26 cellular contexts compared by ENCODE assay signal in genomic region chrX:152640039-152640818, GRCh38. TPM values are rescaled to one million over a fixed set of nuclear protein-coding genes. Genes with fewer than 3 reads are reported as not detected.
DNase-seq lines count a peak whose midpoint lies in the region; ATAC-seq and TF ChIP-seq lines count a peak whose summit lies in the region.
"Had no signal": no experiment of that assay in that cellular context is flagged by ENCODE, and none has a peak within 500 bp of the region (broad histone marks: within the 10 kb centered on the region; RNA-seq: fewer than 3 reads in every experiment).

No MANE protein-coding gene starts in this region.

- CTCF ChIA-PET in Calu3 (lab: Charles Lee) = no interaction called here

- ATAC-seq in esophagus mucosa (peak; percentile 93), GM19397 (IDR thresholded peaks at IDR 0.05; ENCODE audit: unreplicated experiment) (no peak), GM19452 (IDR thresholded peaks at IDR 0.05; ENCODE audit: unreplicated experiment) (no peak)
- ATAC-seq: left ventricle myocardium superior, mucosa of descending colon had no signal

- H3K27me3 Mint-ChIP-seq in osteocyte (ENCODE audit: unreplicated experiment) (peaks cover 17% of the 10 kb centered on the region), Calu3 (ENCODE audit: unreplicated experiment) (peaks cover 43% of the 10 kb centered on the region)

- H3K9ac ChIP-seq in ES-I3 (ENCODE audit: low read depth, low read length) = peak overlapping the region; percentile 24; the same call in 1 of the 2 replicates
- H3K9ac ChIP-seq: neural progenitor cell had no signal

- H3K27ac Mint-ChIP-seq in osteocyte (ENCODE audit: unreplicated experiment) = no peak overlapping the region
- H3K27ac Mint-ChIP-seq in Calu3 (ENCODE audit: unreplicated experiment) = no peak overlapping the region
- H3K27ac Mint-ChIP-seq: activated B cell treated with CpG ODN at 0.5 μM for 24 hours, neural progenitor cell, progenitor cell of endocrine pancreas had no signal

- peaks cover 26% of the 10 kb centered on the region for H3K4me1 ChIP-seq in ES-I3 (ENCODE audit: insufficient read depth, low read length)
- H3K4me1 ChIP-seq: neural progenitor cell, Peyer's patch had no signal

- H3K4me3 Mint-ChIP-seq in osteocyte (ENCODE audit: unreplicated experiment) (no peak overlapping the region), Calu3 (ENCODE audit: low read depth, unreplicated experiment) (no peak overlapping the region)
- H3K4me3 Mint-ChIP-seq: activated B cell treated with CpG ODN at 0.5 μM for 24 hours had no signal

- no peaks in the 10 kb centered on the region for H3K9me3 ChIP-seq in ES-I3 (ENCODE audit: control insufficient read depth, insufficient read depth, low read length)
- H3K9me3 ChIP-seq: mucosa of descending colon, Peyer's patch had no signal

- H3K4me1 Mint-ChIP-seq in osteocyte (ENCODE audit: unreplicated experiment) = no peaks in the 10 kb centered on the region
- H3K4me1 Mint-ChIP-seq in Calu3 (ENCODE audit: low read depth, unreplicated experiment) = no peaks in the 10 kb centered on the region
- H3K4me1 Mint-ChIP-seq: activated B cell treated with CpG ODN at 0.5 μM for 24 hours had no signal

- no peaks in the 10 kb centered on the region for H3K36me3 Mint-ChIP-seq in osteocyte (ENCODE audit: unreplicated experiment)
- peaks cover 4% of the 10 kb centered on the region for H3K36me3 Mint-ChIP-seq in Calu3 (ENCODE audit: insufficient read depth, unreplicated experiment)
- H3K36me3 Mint-ChIP-seq: neural progenitor cell had no signal

- no peaks in the 10 kb centered on the region for H3K9me3 Mint-ChIP-seq in osteocyte (ENCODE audit: unreplicated experiment)
- no peaks in the 10 kb centered on the region for H3K9me3 Mint-ChIP-seq in Calu3 (ENCODE audit: low read depth, unreplicated experiment)
- H3K9me3 Mint-ChIP-seq: activated B cell treated with CpG ODN at 0.5 μM for 24 hours had no signal

- no peaks in the 10 kb centered on the region for H3K36me3 ChIP-seq in ES-I3 (ENCODE audit: insufficient read depth, low read length)
- H3K36me3 ChIP-seq: neural progenitor cell, Peyer's patch had no signal

- no TSS peak for BruUV-seq in Calu3 (replicated peaks; lab: Mats Ljungman, UMichigan)

- intact Hi-C loops in Calu3 (cut with micrococcal nuclease; ENCODE audit: unreplicated experiment) = no loop called here

- DNase-seq in RPMI7951 (ENCODE audit: low read depth) (peak; percentile 69), osteocyte (ENCODE audit: extremely low spot score, unreplicated experiment) (peak; percentile 69), Calu3 (no peak), NCI-H510A (lab: John Stamatoyannopoulos, UW) (no peak)
- DNase-seq: activated B cell treated with CpG ODN at 0.5 μM for 24 hours; activated CD4-positive, alpha-beta T cell treated with anti-CD3 and anti-CD28 coated beads, Interleukin-2, amount 50 U/mL, for 48 hours; activated naive CD4-positive, alpha-beta T cell treated with Interleukin-2 at 50 U/mL for 16 hours; activated T-cell treated with anti-CD3 and anti-CD28 coated beads for 4 hours; cerebellar nuclear complex; DMS79 treated with DMSO at 0.1 percent for 48 hours; glutamatergic neuron; KG1; left ventricle myocardium superior; mucosa of descending colon; NCI-H187 treated with DMSO at 0.1 percent for 48 hours; NK-92 treated with Interleukin-12 subunit alpha and Interleukin-12 subunit beta, amount 100 ng/mL, for 24 hours; Peyer's patch; stimulated activated naive CD4-positive, alpha-beta T cell; T-helper 2 cell had no signal

- TF ChIP-seq CTCF in osteocyte (IDR thresholded peaks at IDR 0.05) (no peak), Calu3 (IDR thresholded peaks at IDR 0.05; ENCODE audit: unreplicated experiment) (no peak)

RNA-seq across cellular contexts. Expression of gene GABRQ, which starts 2.5 kb away (rescaled TPM):
- 2.3 and 2.7 TPM in 2 replicates for total RNA-seq in RPMI7951 (2014; rRNA removed; shearing (Covaris generic))
- total RNA-seq in esophagus mucosa = 0.72 TPM
- not detected in 2 replicates for total RNA-seq in osteocyte
- not detected in 2 replicates for total RNA-seq in Calu3 (2022)
- total RNA-seq: activated B cell treated with CpG ODN at 0.5 μM for 24 hours, left ventricle myocardium superior, Peyer's patch had no signal

RNA-seq across cellular contexts. Expression of gene MAGEA3, which starts 58.4 kb away (rescaled TPM):
- 93.5 and 116 TPM in 2 replicates for total RNA-seq in RPMI7951 (2014; rRNA removed; shearing (Covaris generic))
- total RNA-seq in esophagus mucosa (not detected), osteocyte (not detected in 2 replicates), Calu3 (2022) (not detected in 2 replicates)
- total RNA-seq: activated B cell treated with CpG ODN at 0.5 μM for 24 hours, left ventricle myocardium superior, mucosa of descending colon, Peyer's patch, progenitor cell of endocrine pancreas, skeletal muscle tissue had no signal

Comparison
In these comparisons a context has a peak if more than half of its experiments do, and no peak if none do; other contexts are left out.
1. DNase-seq: peak in RPMI7951 (single experiment) and osteocyte (single experiment); none in Calu3 (single experiment) and NCI-H510A (single experiment).
2. RNA of gene MAGEA3, which starts 58.4 kb away (total RNA-seq): 93.5 to 116 TPM in RPMI7951; not detected in esophagus mucosa (single experiment), not detected in osteocyte and not detected in Calu3; every median in the first group is over 10 times any median in the second.